Comparison of ENCODE assay signal across 8 cellular contexts in the genomic region with DNA sequence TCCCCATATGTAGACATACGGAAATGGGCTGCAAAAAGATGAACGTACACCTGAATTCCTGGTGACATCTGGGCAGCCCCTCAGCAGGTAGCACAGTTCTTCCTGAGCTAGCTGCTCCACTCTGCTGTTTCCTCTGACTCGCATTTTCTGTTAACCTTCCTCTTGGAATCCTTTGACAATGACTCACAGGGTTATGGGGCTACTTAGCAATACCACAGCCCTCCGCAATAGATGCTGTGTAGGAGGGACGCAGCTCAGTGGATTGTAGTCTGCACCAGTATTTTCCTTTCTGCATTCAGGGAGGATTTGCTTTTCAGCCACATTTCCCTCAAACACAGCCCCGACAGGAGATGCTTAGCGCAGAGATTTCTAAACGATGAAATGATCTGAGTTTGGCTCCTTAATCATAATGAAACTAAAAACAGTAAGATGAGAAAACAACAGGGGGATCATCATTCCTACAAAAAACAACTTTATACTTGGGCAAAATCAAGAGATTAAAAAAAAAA. TPM values are rescaled to one million over a fixed set of nuclear protein-coding genes. Genes with fewer than 3 reads are reported as not detected.
DNase-seq lines count a peak whose midpoint lies in the region; ATAC-seq and TF ChIP-seq lines count a peak whose summit lies in the region.

No MANE protein-coding gene starts in this region.

- H3K4me1 Mint-ChIP-seq in central memory CD8-positive, alpha-beta T cell = peaks cover 38% of the 10 kb centered on the region

- POLR2A ChIA-PET in A673 (lab: Charles Lee; ENCODE audit: low non-redundant PET) = no interaction called here

- DNase-seq in A673 (ENCODE audit: low spot score) (peak; percentile 61), lung (ENCODE audit: low spot score) (no peak), cerebellar nuclear complex (lab: John Stamatoyannopoulos, UW) (no peak)
- DNase-seq in central memory CD8-positive, alpha-beta T cell (ENCODE audit: low spot score in 2 of 2) = no peak

- H3K4me3 Mint-ChIP-seq in central memory CD8-positive, alpha-beta T cell = peak overlapping the region; percentile 82

- peaks cover 12% of the 10 kb centered on the region for H3K27me3 Mint-ChIP-seq in central memory CD8-positive, alpha-beta T cell

- peak; percentile 3 for ATAC-seq in GM19023 (IDR thresholded peaks at IDR 0.05; ENCODE audit: unreplicated experiment)
- ATAC-seq in HG03196 (IDR thresholded peaks at IDR 0.05; ENCODE audit: unreplicated experiment) = peak; percentile 15
- ATAC-seq in SK-N-SH treated with all-trans-retinoic acid at 6 μM for 48 hours = peak; percentile 97
- ATAC-seq in central memory CD8-positive, alpha-beta T cell (replicated peaks; ENCODE audit: extremely low read depth, poor library complexity, severe bottlenecking) = peak; percentile 34
- peak; percentile 62 for ATAC-seq in lung (ENCODE audit: insufficient read depth, low FRiP score)

- no peak overlapping the region for H3K9ac ChIP-seq in stomach smooth muscle (ENCODE audit: low read length in 2 of 2)

- H3K9me3 ChIP-seq in A673 (ENCODE audit: low read depth, low read length, poor library complexity, severe bottlenecking) (peaks cover 5% of the 10 kb centered on the region), lung (ENCODE audit: control insufficient read depth in 2 of 2, insufficient read depth in 1 of 2, low read length in 1 of 2) (no peaks in the 10 kb centered on the region), stomach smooth muscle (ENCODE audit: control insufficient read depth in 2 of 2, low read length in 2 of 2) (peaks cover 2 to 5% of the 10 kb centered on the region in 2 donors)

- intact Hi-C loops in A673 (cut with micrococcal nuclease; ENCODE audit: unreplicated experiment) = no loop called here

- no TSS peak for BruUV-seq in A673 (replicated peaks; lab: Mats Ljungman, UMichigan)

- H3K4me3 ChIP-seq in A673 (ENCODE audit: low read depth, low read length, poor library complexity, severe bottlenecking) = no peak overlapping the region
- no peak overlapping the region for H3K4me3 ChIP-seq in lung
- peak overlapping the region; percentile 18 to 44 for H3K4me3 ChIP-seq in stomach smooth muscle (ENCODE audit: low read length in 2 of 2)

- no peaks in the 10 kb centered on the region for H3K9me3 Mint-ChIP-seq in central memory CD8-positive, alpha-beta T cell

- H3K27ac ChIP-seq in A673 (ENCODE audit: low read depth, low read length, poor library complexity, severe bottlenecking) (no peak overlapping the region), lung (ENCODE audit: low read depth in 1 of 2, low read length in 1 of 2) (peak overlapping the region in 1 of 2 donors; percentile 63), stomach smooth muscle (ENCODE audit: low read length) (no peak overlapping the region)

- CTCF ChIA-PET in A673 (lab: Charles Lee) = interaction anchor here (0.8 to 1.3 kb wide), 2 partner anchors 195 to 344 kb away, joined by 3 to 4 read pairs; no protein-coding TSS in a partner anchor

- H3K36me3 Mint-ChIP-seq in central memory CD8-positive, alpha-beta T cell (ENCODE audit: insufficient read depth) = peaks cover 17% of the 10 kb centered on the region

- 32 to 34% methylated on average over 8 of the region's 8 CpGs for WGBS in lung, 2 donors

- H3K27me3 ChIP-seq in A673 (replicated peaks; ENCODE audit: insufficient read depth, low read depth, low read length, poor library complexity) = peaks cover 8% of the 10 kb centered on the region
- H3K27me3 ChIP-seq in lung (ENCODE audit: control insufficient read depth, insufficient read depth) = no peaks in the 10 kb centered on the region
- H3K27me3 ChIP-seq in stomach smooth muscle (ENCODE audit: control insufficient read depth in 1 of 2, insufficient read depth in 2 of 2, low read length in 2 of 2) = peaks cover 5 to 11% of the 10 kb centered on the region in 2 donors

- H3K36me3 ChIP-seq in A673 (ENCODE audit: insufficient read depth, low read length, poor library complexity, severe bottlenecking) (no peaks in the 10 kb centered on the region), lung (ENCODE audit: control insufficient read depth in 2 of 2, insufficient read depth in 2 of 2, low read length in 2 of 2) (no peaks in the 10 kb centered on the region), stomach smooth muscle (ENCODE audit: control insufficient read depth in 2 of 2, insufficient read depth in 2 of 2, low read length in 2 of 2) (no peaks in the 10 kb centered on the region)

- H3K4me1 ChIP-seq in A673 (ENCODE audit: insufficient read depth, low read length, poor library complexity, severe bottlenecking) (peaks cover 11% of the 10 kb centered on the region), lung (ENCODE audit: control insufficient read depth in 2 of 2, insufficient read depth in 2 of 2, low read length in 2 of 2) (peaks cover 4 to 6% of the 10 kb centered on the region in 2 donors), stomach smooth muscle (ENCODE audit: control insufficient read depth, insufficient read depth, low read length) (peaks cover 7% of the 10 kb centered on the region)

- no peak for TF ChIP-seq CTCF in A673 (conservative IDR thresholded peaks at IDR 0.05; ENCODE audit: low read depth, low read length)
- no peak for TF ChIP-seq CTCF in lung (IDR thresholded peaks at IDR 0.05; ENCODE audit: control extremely low read depth, extremely low read depth)

- peak overlapping the region; percentile 85 for H3K27ac Mint-ChIP-seq in central memory CD8-positive, alpha-beta T cell (ENCODE audit: low read depth)

TF ChIP-seq in SK-N-SH treated with all-trans-retinoic acid at 6 μM for 48 hours, 23 proteins besides CTCF, POLR2A, EP300 and RAD21:
- TF ChIP-seq ISL1 (CRISPR knock-in tag; IDR thresholded peaks at IDR 0.05) (peak; percentile 45; the same call in 1 of the 2 replicates), ZFP30 (CRISPR knock-in tag; IDR thresholded peaks at IDR 0.05) (no peak)

RNA-seq across cellular contexts. Expression of a gene that starts 12.4 kb away (rescaled TPM):
- total RNA-seq in A673 (2021) (0.37 and 1.9 TPM in 2 replicates), lung (10 to 100 TPM in 1 of 2 donors, 1 to 10 TPM in 1; 5.7 to 17.4 TPM)
- polyA plus RNA-seq in lung = under 1 TPM; 0.78 to 0.79 TPM

Comparison
In these comparisons a context has a peak if more than half of its experiments do, and no peak if none do; other contexts are left out.
1. H3K4me3 ChIP-seq: peak in stomach smooth muscle (2 of 2); none in A673 (single experiment) and lung (single experiment).
2. ATAC-seq: peak in every context shown above with its lines; median percentile 97 in SK-N-SH treated with all-trans-retinoic acid at 6 μM for 48 hours; 62 in lung; 34 in central memory CD8-positive, alpha-beta T cell; 15 in HG03196; 3 in GM19023.